In the genomic region with DNA sequence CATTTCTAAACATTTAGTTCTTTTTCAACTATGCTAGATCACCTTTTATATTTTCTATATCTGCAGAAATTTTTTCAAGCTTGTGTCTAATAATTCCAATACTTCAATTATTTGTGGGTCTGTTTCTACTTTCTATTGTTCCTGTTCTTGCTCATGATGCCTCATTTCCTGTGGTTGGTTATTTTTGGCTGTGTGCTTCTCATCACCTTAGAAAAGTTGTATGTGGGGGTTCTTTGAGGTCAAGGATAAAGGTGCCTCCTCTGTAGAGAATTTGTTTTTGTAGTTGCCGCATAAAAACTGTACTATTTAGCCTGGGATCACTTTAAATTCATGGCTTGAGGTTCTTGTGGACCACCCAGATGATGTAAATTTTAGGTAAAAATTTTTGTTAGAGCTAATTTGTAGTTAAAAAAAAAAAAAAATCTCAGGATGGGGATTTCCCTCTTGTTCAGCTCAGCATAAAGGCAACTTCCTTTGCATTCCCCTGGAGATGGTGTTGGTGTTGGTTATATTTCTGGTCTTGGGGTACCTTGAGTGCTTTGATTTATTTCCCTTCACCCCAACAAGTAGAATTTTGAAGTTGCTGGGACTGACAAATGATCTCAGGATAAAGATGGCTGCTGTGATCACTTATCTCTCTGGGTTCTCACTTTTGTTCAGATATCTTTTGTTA, we compare ENCODE assay signal across 11 cellular contexts. TPM values are rescaled to one million over a fixed set of nuclear protein-coding genes. Genes with fewer than 3 reads are reported as not detected.
DNase-seq lines count a peak whose midpoint lies in the region; ATAC-seq and TF ChIP-seq lines count a peak whose summit lies in the region.
"Had no signal": no experiment of that assay in that cellular context is flagged by ENCODE, and none has a peak within 500 bp of the region (broad histone marks: within the 10 kb centered on the region; RNA-seq: fewer than 3 reads in every experiment).

No MANE protein-coding gene starts in this region.

- no peaks in the 10 kb centered on the region for H3K27me3 ChIP-seq in Peyer's patch
- no peaks in the 10 kb centered on the region for H3K27me3 ChIP-seq in ovary

- no peak for TF ChIP-seq CTCF in GM20000 (IDR thresholded peaks at IDR 0.05; ENCODE audit: extremely low read depth, missing control alignments)
- TF ChIP-seq CTCF in NB4 (IDR thresholded peaks at IDR 0.05; ENCODE audit: low read depth, low read length): no peak
- TF ChIP-seq CTCF in choroid plexus epithelial cell (conservative IDR thresholded peaks at IDR 0.05; ENCODE audit: low read depth, low read length): no peak
- TF ChIP-seq CTCF in Peyer's patch (IDR thresholded peaks at IDR 0.05): no peak
- no peak for TF ChIP-seq CTCF in ovary (IDR thresholded peaks at IDR 0.05)

- H3K4me3 ChIP-seq in NB4 (ENCODE audit: low read depth, low read length) (no peak overlapping the region), choroid plexus epithelial cell (ENCODE audit: low read depth, low read length) (no peak overlapping the region), Peyer's patch (no peak overlapping the region), ovary (no peak overlapping the region)

- WGBS in ovary, 3 donors: 48 to 67% (median 55%) methylated on average over 1 of the region's 1 CpG

- H3K27ac ChIP-seq in Peyer's patch: no peak overlapping the region
- H3K27ac ChIP-seq in ovary: no peak overlapping the region

- no peak for TF ChIP-seq EP300 in ovary (IDR thresholded peaks at IDR 0.05)

- peak; percentile 12 for DNase-seq in AG08395 (ENCODE audit: low spot score)
- DNase-seq in GM20000 (ENCODE audit: low spot score): peak; percentile 48
- peak; percentile 59 for DNase-seq in NB4 (ENCODE audit: low read depth)
- DNase-seq in choroid plexus epithelial cell (ENCODE audit: low read depth): peak; percentile 24
- no peak for DNase-seq in left cardiac atrium
- no peak for DNase-seq in Peyer's patch
- DNase-seq in NCI-H2227 (lab: John Stamatoyannopoulos, UW; ENCODE audit: unreplicated experiment): no peak
- DNase-seq in ovary: no peak
- DNase-seq: C1 segment of cervical spinal cord, cortex of kidney, nephron progenitor cell had no signal

- H3K36me3 ChIP-seq in Peyer's patch: no peaks in the 10 kb centered on the region
- H3K36me3 ChIP-seq in ovary: no peaks in the 10 kb centered on the region

- TF ChIP-seq POLR2A in NB4 (IDR thresholded peaks at IDR 0.05; ENCODE audit: extremely low read depth, insufficient read length) (no peak), Peyer's patch (IDR thresholded peaks at IDR 0.05) (no peak), ovary (IDR thresholded peaks at IDR 0.05) (no peak)

- ATAC-seq in left cardiac atrium: no peak

- peaks cover 0 to 3% (median 0%) of the 10 kb centered on the region in 4 donors for H3K4me1 ChIP-seq in Peyer's patch
- H3K4me1 ChIP-seq in ovary (ENCODE audit: insufficient read depth): no peaks in the 10 kb centered on the region

- H3K9me3 ChIP-seq in Peyer's patch: no peaks in the 10 kb centered on the region
- H3K9me3 ChIP-seq in ovary: no peaks in the 10 kb centered on the region

- intact Hi-C loops in left cardiac atrium (cut with DNase I) (no loop called here), ovary (cut with DNase I) (no loop called here)

RNA-seq across cellular contexts. Expression of a gene that starts 27.0 kb away (rescaled TPM):
- total RNA-seq in left cardiac atrium: 10 to 100 TPM; 20.0 to 21.3 TPM
- 10 to 100 TPM in 1 of 4 donors, 1 to 10 TPM in 3; 1.9 to 15.7 (median 2.6) TPM for total RNA-seq in Peyer's patch
- total RNA-seq in ovary: 10 to 100 TPM; 10.4 to 36.0 (median 19.9) TPM
- 10 to 100 TPM; 11.6 to 28.6 TPM for polyA plus RNA-seq in ovary

Comparison
In these comparisons a context has a peak if more than half of its experiments do, and no peak if none do; other contexts are left out.
1. DNase-seq: peak in AG08395 (single experiment), GM20000 (single experiment), NB4 (single experiment) and choroid plexus epithelial cell (single experiment); none in left cardiac atrium (single experiment), Peyer's patch (0 of 3), NCI-H2227 (single experiment) and ovary (0 of 5).